23 cellular contexts compared by ENCODE assay signal in genomic region chr3:126121074-126121473, GRCh38. TPM values are rescaled to one million over a fixed set of nuclear protein-coding genes. Genes with fewer than 3 reads are reported as not detected.
A peak's percentile ranks its signal among the peaks of the same experiment; 100 is the strongest.
DNase-seq lines count a peak whose midpoint lies in the region; ATAC-seq and TF ChIP-seq lines count a peak whose summit lies in the region.
"Had no signal": no experiment of that assay in that cellular context is flagged by ENCODE, and none has a peak within 500 bp of the region (broad histone marks: within the 10 kb centered on the region; RNA-seq: fewer than 3 reads in every experiment).

No MANE protein-coding gene starts in this region.

- peaks cover 8% of the 10 kb centered on the region for H3K27me3 Mint-ChIP-seq in activated T-cell treated with anti-CD3 and anti-CD28 coated beads, Interleukin-2, amount 50 U/mL, for 72 hours (ENCODE audit: low read depth)
- H3K27me3 Mint-ChIP-seq in chondrocyte (ENCODE audit: low read depth) = peaks cover 20% of the 10 kb centered on the region

- intact Hi-C loops in spleen (cut with DNase I; ENCODE audit: low total_unique reads) = no loop called here

- no peaks in the 10 kb centered on the region for H3K4me1 ChIP-seq in spleen

- no peaks in the 10 kb centered on the region for H3K36me3 ChIP-seq in spleen

- H3K4me3 ChIP-seq in spleen = no peak overlapping the region
- H3K4me3 ChIP-seq: K562 had no signal

- no peaks in the 10 kb centered on the region for H3K9me3 Mint-ChIP-seq in activated T-cell treated with anti-CD3 and anti-CD28 coated beads, Interleukin-2, amount 50 U/mL, for 72 hours
- peaks cover 3% of the 10 kb centered on the region for H3K9me3 Mint-ChIP-seq in chondrocyte (ENCODE audit: low read depth)
- H3K9me3 Mint-ChIP-seq: CD8-positive, alpha-beta memory T cell had no signal

- H3K4me3 Mint-ChIP-seq in activated T-cell treated with anti-CD3 and anti-CD28 coated beads, Interleukin-2, amount 50 U/mL, for 72 hours = no peak overlapping the region
- no peak overlapping the region for H3K4me3 Mint-ChIP-seq in chondrocyte (ENCODE audit: unreplicated experiment)
- H3K4me3 Mint-ChIP-seq: CD8-positive, alpha-beta memory T cell had no signal

- no peaks in the 10 kb centered on the region for H3K9me3 ChIP-seq in spleen

- H3K36me3 Mint-ChIP-seq in activated T-cell treated with anti-CD3 and anti-CD28 coated beads, Interleukin-2, amount 50 U/mL, for 72 hours (ENCODE audit: insufficient read depth in 2 of 2) = no peaks in the 10 kb centered on the region
- H3K36me3 Mint-ChIP-seq in chondrocyte (ENCODE audit: low read depth) = no peaks in the 10 kb centered on the region
- H3K36me3 Mint-ChIP-seq: CD8-positive, alpha-beta memory T cell had no signal

- peaks cover 0 to 37% (median 0%) of the 10 kb centered on the region in 7 donors for H3K27me3 ChIP-seq in spleen (replicated peaks in 1 of 7)

- no peak for TF ChIP-seq CTCF in chondrocyte (IDR thresholded peaks at IDR 0.05)
- TF ChIP-seq CTCF in spleen (IDR thresholded peaks at IDR 0.05 in 8 of 11, conservative IDR thresholded peaks at IDR 0.05 in 3 of 11) = no peak

- WGBS in spleen, 5 donors = 85 to 94% (median 92%) methylated on average over 9 of the region's 9 CpGs

- DNase-seq in activated T-cell treated with anti-CD3 and anti-CD28 coated beads, Interleukin-2, amount 50 U/mL, for 1 hour = peak; percentile 7
- DNase-seq in activated T-cell treated with anti-CD3 and anti-CD28 coated beads, Interleukin-2, amount 50 U/mL, for 72 hours = no peak
- DNase-seq in chondrocyte (ENCODE audit: low spot score) (peak; percentile 51), left lobe of liver (ENCODE audit: low spot score) (peak; percentile 22), spleen (peak; percentile 31), SKM-1 treated with dmso at 0.1 percent for 144 hours (lab: John Stamatoyannopoulos, UW; ENCODE audit: unreplicated experiment) (no peak)
- DNase-seq: AML-193, C1 segment of cervical spinal cord, MM.1S, NCI-H1092, NCI-H1436, NCI-H187 treated with DMSO at 0.1 percent for 48 hours, NCI-H2107, NCI-H446 treated with DMSO at 0.1 percent for 48 hours, NCI-H526 treated with DMSO at 0.1 percent for 48 hours, SHP77 had no signal

- ATAC-seq in activated T-cell treated with anti-CD3 and anti-CD28 coated beads, Interleukin-2, amount 50 U/mL, for 72 hours (replicated peaks in 1 of 2) = no peak
- ATAC-seq in left lobe of liver (no peak), HG03175 (IDR thresholded peaks at IDR 0.05; ENCODE audit: unreplicated experiment) (no peak), HG02763 (IDR thresholded peaks at IDR 0.05; ENCODE audit: unreplicated experiment) (no peak)
- ATAC-seq: K562 had no signal

- H3K27ac Mint-ChIP-seq in activated T-cell treated with anti-CD3 and anti-CD28 coated beads, Interleukin-2, amount 50 U/mL, for 72 hours = no peak overlapping the region
- H3K27ac Mint-ChIP-seq in chondrocyte (ENCODE audit: unreplicated experiment) = no peak overlapping the region
- H3K27ac Mint-ChIP-seq: CD8-positive, alpha-beta memory T cell had no signal

- no peaks in the 10 kb centered on the region for H3K4me1 Mint-ChIP-seq in activated T-cell treated with anti-CD3 and anti-CD28 coated beads, Interleukin-2, amount 50 U/mL, for 72 hours (ENCODE audit: low read depth)
- no peaks in the 10 kb centered on the region for H3K4me1 Mint-ChIP-seq in chondrocyte (ENCODE audit: low read depth)
- H3K4me1 Mint-ChIP-seq: CD8-positive, alpha-beta memory T cell had no signal

- TF ChIP-seq POLR2A in spleen (IDR thresholded peaks at IDR 0.05) = no peak

- H3K27ac ChIP-seq in spleen = no peak overlapping the region

RNA-seq across cellular contexts. Expression of gene SLC41A3, which starts 37.1 kb away (rescaled TPM):
- 10 to 100 TPM; 32.3 to 34.5 TPM for total RNA-seq in activated T-cell treated with anti-CD3 and anti-CD28 coated beads, Interleukin-2, amount 50 U/mL, for 72 hours
- 38.5 to 51.9 TPM (median 43.2 TPM) in 3 replicates for total RNA-seq in chondrocyte
- total RNA-seq in left lobe of liver = 15.7 TPM
- 10 to 100 TPM; 28.9 to 43.7 (median 35.7) TPM for total RNA-seq in spleen
- polyA plus RNA-seq in spleen = 10 to 100 TPM; 16.3 to 19.9 (median 19.4) TPM

RNA-seq across cellular contexts. Expression of gene ALDH1L1, which starts 59.3 kb away (rescaled TPM):
- under 1 TPM; 0.21 to 0.48 TPM for total RNA-seq in activated T-cell treated with anti-CD3 and anti-CD28 coated beads, Interleukin-2, amount 50 U/mL, for 72 hours
- total RNA-seq in chondrocyte (0.51 to 1.9 TPM (median 0.60 TPM) in 3 replicates), left lobe of liver (492 TPM), spleen (1 to 10 TPM in 1 of 7 donors, under 1 TPM in 3, not detected in 3; 0.09 to 1.3 (median 0.38) TPM)
- polyA plus RNA-seq in spleen = under 1 TPM; 0.13 to 0.35 (median 0.29) TPM
- total RNA-seq: A172; CD8-positive, alpha-beta memory T cell; RPMI7951 had no signal
- polyA plus RNA-seq: AG04450; CD8-positive, alpha-beta memory T cell had no signal

Comparison
In these comparisons a context has a peak if more than half of its experiments do, and no peak if none do; other contexts are left out.
1. DNase-seq: peak in activated T-cell treated with anti-CD3 and anti-CD28 coated beads, Interleukin-2, amount 50 U/mL, for 1 hour (single experiment), chondrocyte (single experiment), left lobe of liver (single experiment) and spleen (single experiment); none in activated T-cell treated with anti-CD3 and anti-CD28 coated beads, Interleukin-2, amount 50 U/mL, for 72 hours (0 of 2) and SKM-1 treated with dmso at 0.1 percent for 144 hours (single experiment).
2. RNA of gene ALDH1L1, which starts 59.3 kb away (total RNA-seq): 492 TPM in left lobe of liver (single experiment); 0.51 to 1.9 TPM in chondrocyte, 0.21 to 0.48 TPM in activated T-cell treated with anti-CD3 and anti-CD28 coated beads, Interleukin-2, amount 50 U/mL, for 72 hours and 0.09 to 1.3 TPM in spleen; every median in the first group is over 100 times any median in the second.